Comparison of ENCODE assay signal across 10 cellular contexts in the genomic region with DNA sequence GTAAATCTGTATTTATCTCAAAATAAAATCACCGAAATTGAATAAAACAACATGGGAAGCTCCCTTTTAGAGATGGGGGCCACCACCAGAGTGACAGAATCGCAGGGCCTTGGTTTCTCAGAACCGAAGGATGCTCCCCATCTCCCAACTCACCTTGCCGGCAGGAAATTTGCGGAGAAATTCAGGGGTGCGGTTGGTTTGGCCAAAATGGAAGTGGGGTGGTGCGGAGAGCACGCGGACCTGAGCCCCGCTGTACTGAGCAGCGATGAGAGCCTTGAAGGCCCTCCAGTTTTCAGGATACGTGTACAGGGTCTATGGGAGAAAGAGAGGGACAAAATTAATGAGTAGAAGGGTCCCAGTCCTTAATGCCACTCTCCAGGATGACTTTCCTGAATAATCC. TPM values are rescaled to one million over a fixed set of nuclear protein-coding genes. Genes with fewer than 3 reads are reported as not detected.
A peak's percentile ranks its signal among the peaks of the same experiment; 100 is the strongest.
DNase-seq lines count a peak whose midpoint lies in the region; ATAC-seq, FAIRE-seq and TF ChIP-seq lines count a peak whose summit lies in the region.
"Had no signal": no experiment of that assay in that cellular context is flagged by ENCODE, and none has a peak within 500 bp of the region (broad histone marks: within the 10 kb centered on the region; RNA-seq: fewer than 3 reads in every experiment).

No MANE protein-coding gene starts in this region.

- H3K27me3 ChIP-seq in DOHH2 (ENCODE audit: control insufficient read depth, low read length): no peaks in the 10 kb centered on the region
- H3K27me3 ChIP-seq in esophagus (ENCODE audit: control insufficient read depth in 1 of 2, insufficient read depth in 2 of 2, low read length in 2 of 2): no peaks in the 10 kb centered on the region
- no peaks in the 10 kb centered on the region for H3K27me3 ChIP-seq in ovary

- TF ChIP-seq POLR2A in ovary (IDR thresholded peaks at IDR 0.05): no peak

- peaks cover 78% of the 10 kb centered on the region for H3K79me2 ChIP-seq in DOHH2 (ENCODE audit: control insufficient read depth, low read length)

- ATAC-seq in HG03025 (IDR thresholded peaks at IDR 0.05; ENCODE audit: low FRiP score, unreplicated experiment) (no peak), HG02938 (IDR thresholded peaks at IDR 0.05; ENCODE audit: unreplicated experiment) (no peak), GM18858 (IDR thresholded peaks at IDR 0.05; ENCODE audit: unreplicated experiment) (no peak)

- POLR2A ChIA-PET in RWPE1 (lab: Yijun Ruan, JAX; ENCODE audit: low non-redundant PET): interaction anchor here (0.5 to 1.0 kb wide), 2 partner anchors 19 to 315 kb away, joined by 3 to 4 read pairs; partner anchors contain the start of gene TUT1

- intact Hi-C loops in ovary (cut with DNase I): no loop called here

- peaks cover 48% of the 10 kb centered on the region for H3K4me1 ChIP-seq in DOHH2 (ENCODE audit: control insufficient read depth, low read length)
- peaks cover 0 to 8% of the 10 kb centered on the region in 2 donors for H3K4me1 ChIP-seq in esophagus (ENCODE audit: control insufficient read depth in 2 of 2, insufficient read depth in 2 of 2, low read length in 1 of 2)
- peaks cover 7% of the 10 kb centered on the region for H3K4me1 ChIP-seq in ovary (ENCODE audit: insufficient read depth)

- FAIRE-seq in D721Med (lab: Jason Lieb, UNC): no peak

- H4K20me1 ChIP-seq in DOHH2 (ENCODE audit: control insufficient read depth, insufficient read depth, low read depth, low read length): peaks cover 4% of the 10 kb centered on the region; the same call in 1 of the 2 replicates

- TF ChIP-seq CTCF in DOHH2 (IDR thresholded peaks at IDR 0.05; ENCODE audit: low read depth, low read length, poor library complexity, severe bottlenecking) (no peak), RWPE1 (conservative IDR thresholded peaks at IDR 0.05; ENCODE audit: low read depth) (no peak), ovary (IDR thresholded peaks at IDR 0.05) (no peak), D721Med (IDR thresholded peaks at IDR 0.05; ENCODE audit: insufficient read depth, missing control alignments) (no peak)

- WGBS in esophagus, 2 donors: 65 to 71% methylated on average over 12 of the region's 12 CpGs
- WGBS in ovary, 3 donors: 46 to 64% (median 54%) methylated on average over 12 of the region's 12 CpGs

- H3K27ac ChIP-seq in DOHH2 (ENCODE audit: low read depth, low read length): peak overlapping the region; percentile 68
- H3K27ac ChIP-seq in RWPE1: peak overlapping the region; percentile 86
- peak overlapping the region in 1 of 2 donors; percentile 40 for H3K27ac ChIP-seq in esophagus (ENCODE audit: low read depth in 2 of 2, low read length in 1 of 2)
- H3K27ac ChIP-seq in ovary: peak overlapping the region in 1 of 2 donors; percentile 45

- TF ChIP-seq EP300 in ovary (IDR thresholded peaks at IDR 0.05): no peak

- H3K4me2 ChIP-seq in DOHH2 (ENCODE audit: low read length): peak overlapping the region; percentile 74

- H3K9me3 ChIP-seq in DOHH2 (ENCODE audit: control insufficient read depth, insufficient read depth, low read length): no peaks in the 10 kb centered on the region
- no peaks in the 10 kb centered on the region for H3K9me3 ChIP-seq in esophagus (ENCODE audit: control insufficient read depth in 2 of 2, insufficient read depth in 1 of 2, low read depth in 1 of 2, low read length in 1 of 2)
- H3K9me3 ChIP-seq in ovary: no peaks in the 10 kb centered on the region

- H3F3A ChIP-seq in DOHH2 (ENCODE audit: control insufficient read depth, insufficient read depth): peaks cover 8% of the 10 kb centered on the region

- H3K36me3 ChIP-seq in DOHH2 (ENCODE audit: control insufficient read depth, low read length): peaks cover 92% of the 10 kb centered on the region
- H3K36me3 ChIP-seq in esophagus (ENCODE audit: control insufficient read depth in 2 of 2, insufficient read depth in 2 of 2, low read length in 1 of 2): peaks cover 0 to 21% of the 10 kb centered on the region in 2 donors
- H3K36me3 ChIP-seq in ovary: no peaks in the 10 kb centered on the region

- no peaks in the 10 kb centered on the region for H3K9me2 ChIP-seq in DOHH2 (replicated peaks; ENCODE audit: control insufficient read depth, low read length)

- DNase-seq in RWPE1 (ENCODE audit: low spot score): no peak
- DNase-seq in ovary: peak in 1 of 5 donors; percentile 21
- DNase-seq in D721Med (ENCODE audit: insufficient read length, low spot score): no peak
- DNase-seq: cortex of kidney, NCI-H187 treated with DMSO at 0.1 percent for 48 hours had no signal

- peak overlapping the region; percentile 93 for H3K4me3 ChIP-seq in DOHH2 (ENCODE audit: low read length)
- peak overlapping the region; percentile 2 to 96 for H3K4me3 ChIP-seq in esophagus (ENCODE audit: low read depth in 1 of 2, low read length in 2 of 2)
- H3K4me3 ChIP-seq in ovary: peak overlapping the region; percentile 85

- CTCF ChIA-PET in RWPE1 (lab: Yijun Ruan, JAX): interaction anchor here (0.7 kb wide), 2 partner anchors 19 to 28 kb away, joined by 3 read pairs; partner anchors contain the start of gene TUT1

RNA-seq across cellular contexts. Expression of gene EEF1G, which starts 1.3 kb away (rescaled TPM):
- polyA plus RNA-seq in esophagus (1,000 to 10,000 TPM in 1 of 2 donors, 100 to 1,000 TPM in 1; 884 to 1,495 TPM), ovary (1,000 to 10,000 TPM; 2,476 to 3,023 TPM)
- total RNA-seq in ovary: 1,000 to 10,000 TPM; 2,147 to 3,018 (median 2,446) TPM

RNA-seq across cellular contexts. Expression of gene TUT1, which starts 18.9 kb away (rescaled TPM):
- polyA plus RNA-seq in esophagus (10 to 100 TPM in 1 of 2 donors, 1 to 10 TPM in 1; 9.0 to 15.2 TPM), ovary (10 to 100 TPM in 1 of 2 donors, 1 to 10 TPM in 1; 5.9 to 18.3 TPM)
- 10 to 100 TPM in 5 of 7 donors, 1 to 10 TPM in 2; 6.9 to 27.3 (median 21.1) TPM for total RNA-seq in ovary

RNA-seq across cellular contexts. Expression of gene AHNAK, which starts 25.8 kb away (rescaled TPM):
- polyA plus RNA-seq in esophagus (100 to 1,000 TPM; 168 to 195 TPM), ovary (100 to 1,000 TPM; 114 to 376 TPM)
- total RNA-seq in ovary: 100 to 1,000 TPM; 353 to 699 (median 607) TPM

RNA-seq across cellular contexts. Expression of gene MTA2, which starts 29.2 kb away (rescaled TPM):
- polyA plus RNA-seq in esophagus (10 to 100 TPM; 76.2 to 90.4 TPM), ovary (10 to 100 TPM; 54.2 to 90.4 TPM)
- 100 to 1,000 TPM in 3 of 7 donors, 10 to 100 TPM in 4; 41.5 to 130 (median 89.8) TPM for total RNA-seq in ovary

RNA-seq across cellular contexts. Expression of gene EML3, which starts 40.1 kb away (rescaled TPM):
- 100 to 1,000 TPM in 1 of 2 donors, 10 to 100 TPM in 1; 79.0 to 107 TPM for polyA plus RNA-seq in esophagus
- total RNA-seq in ovary: 100 to 1,000 TPM in 3 of 7 donors, 10 to 100 TPM in 4; 38.1 to 138 (median 96.0) TPM
- polyA plus RNA-seq in ovary: 10 to 100 TPM; 29.9 to 59.1 TPM
